In the genomic region with DNA sequence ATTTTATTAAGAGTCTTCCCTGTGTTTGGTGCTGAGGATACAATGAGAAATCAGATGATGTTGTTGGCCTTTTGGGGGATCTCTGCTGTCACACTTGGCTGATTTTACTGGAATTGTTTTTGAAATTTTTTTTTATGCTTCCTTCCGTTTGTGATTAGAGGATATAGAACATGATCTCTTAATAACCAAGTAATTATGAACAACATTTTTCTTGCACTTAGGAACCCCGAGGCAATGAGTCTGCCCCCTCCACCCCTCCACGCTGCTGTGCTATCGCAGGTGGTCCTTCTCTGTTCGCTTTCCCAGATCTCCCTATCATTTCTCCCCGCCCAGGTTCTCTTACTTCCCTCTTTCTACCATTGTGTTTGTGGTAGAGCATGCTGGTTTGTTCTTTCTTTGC, we compare ENCODE assay signal across 18 cellular contexts.
DNase-seq lines count a peak whose midpoint lies in the region; ATAC-seq and TF ChIP-seq lines count a peak whose summit lies in the region.
"Had no signal": no experiment of that assay in that cellular context is flagged by ENCODE, and none has a peak within 500 bp of the region (broad histone marks: within the 10 kb centered on the region; RNA-seq: fewer than 3 reads in every experiment).

No MANE protein-coding gene starts in this region.

- no peaks in the 10 kb centered on the region for H3K9me2 ChIP-seq in SU-DHL-6 (replicated peaks; ENCODE audit: insufficient read depth, low read length)

- no peaks in the 10 kb centered on the region for H3K79me2 ChIP-seq in SU-DHL-6 (ENCODE audit: insufficient read depth, low read length)

- no peak overlapping the region for H3K9ac ChIP-seq in SU-DHL-6 (ENCODE audit: low read length)
- H3K9ac ChIP-seq: neural progenitor cell had no signal

- H3K4me3 Mint-ChIP-seq in MCF 10A (ENCODE audit: unreplicated experiment) (no peak overlapping the region), HFFc6 (no peak overlapping the region)
- H3K4me3 Mint-ChIP-seq in naive thymus-derived CD8-positive, alpha-beta T cell: no peak overlapping the region
- H3K4me3 Mint-ChIP-seq: neural progenitor cell had no signal

- CTCF ChIA-PET in MCF 10A (lab: Yijun Ruan, JAX): interaction anchor here (1.9 to 4.8 kb wide), 2 partner anchors 19 to 38 kb away, joined by 6 to 29 read pairs; no protein-coding TSS in a partner anchor

- 0 out of 2 replicates have a peak, but pooled peaks cover 5% of the 10 kb centered on the region for H3F3A ChIP-seq in SU-DHL-6 (ENCODE audit: insufficient read depth)

- no peak overlapping the region for H2AFZ ChIP-seq in SU-DHL-6 (ENCODE audit: low read depth, low read length, severe bottlenecking)
- H2AFZ ChIP-seq: neural progenitor cell had no signal

- H3K4me1 ChIP-seq in breast epithelium: no peaks in the 10 kb centered on the region
- H3K4me1 ChIP-seq: foreskin keratinocyte, neural progenitor cell, SJCRH30 had no signal

- H3K9me3 Mint-ChIP-seq in MCF 10A (ENCODE audit: unreplicated experiment) (no peaks in the 10 kb centered on the region), HFFc6 (no peaks in the 10 kb centered on the region)
- H3K9me3 Mint-ChIP-seq in naive thymus-derived CD8-positive, alpha-beta T cell: no peaks in the 10 kb centered on the region
- H3K9me3 Mint-ChIP-seq: neural progenitor cell had no signal

- no peak for TF ChIP-seq CTCF in MCF 10A (IDR thresholded peaks at IDR 0.05; ENCODE audit: unreplicated experiment)
- no peak for TF ChIP-seq CTCF in breast epithelium (IDR thresholded peaks at IDR 0.05)
- no peak for TF ChIP-seq CTCF in HFFc6 (IDR thresholded peaks at IDR 0.05)
- TF ChIP-seq CTCF in SU-DHL-6 (IDR thresholded peaks at IDR 0.05; ENCODE audit: insufficient read depth, low read length, poor library complexity, severe bottlenecking): no peak

- intact Hi-C loops in MCF 10A (cut with micrococcal nuclease): no loop called here
- intact Hi-C loops in breast epithelium (cut with DNase I; ENCODE audit: low total_unique reads): no loop called here
- intact Hi-C loops in left colon (cut with DNase I, micrococcal nuclease): no loop called here

- H3K36me3 Mint-ChIP-seq in MCF 10A (ENCODE audit: insufficient read depth, unreplicated experiment) (peaks cover 76% of the 10 kb centered on the region), HFFc6 (ENCODE audit: low read depth) (peaks cover 54% of the 10 kb centered on the region)
- H3K36me3 Mint-ChIP-seq in naive thymus-derived CD8-positive, alpha-beta T cell: peaks cover 10 to 80% (median 20%) of the 10 kb centered on the region in 3 donors

- no peaks in the 10 kb centered on the region for H3K4me1 Mint-ChIP-seq in MCF 10A (ENCODE audit: insufficient read depth, unreplicated experiment)
- peaks cover 31% of the 10 kb centered on the region for H3K4me1 Mint-ChIP-seq in HFFc6 (ENCODE audit: low read depth)
- peaks cover 18 to 37% (median 21%) of the 10 kb centered on the region in 4 donors for H3K4me1 Mint-ChIP-seq in naive thymus-derived CD8-positive, alpha-beta T cell
- H3K4me1 Mint-ChIP-seq: neural progenitor cell had no signal

- no peak for TF ChIP-seq POLR2A in breast epithelium (IDR thresholded peaks at IDR 0.05)

- DNase-seq in MCF 10A (ENCODE audit: unreplicated experiment) (no peak), breast epithelium (ENCODE audit: low spot score in 2 of 2) (no peak), HFFc6 (no peak), left colon (no peak), HUDEP-2 (lab: John Stamatoyannopoulos, UW; ENCODE audit: unreplicated experiment in 76 of 76) (no peak)
- no peak for DNase-seq in naive thymus-derived CD8-positive, alpha-beta T cell
- DNase-seq: activated CD4-positive, CD25-positive, alpha-beta regulatory T cell; DND-41; foreskin keratinocyte; midbrain; NCI-H1092 treated with DMSO at 0.1 percent for 48 hours; NCI-H748 treated with DMSO at 0.1 percent for 48 hours; SJCRH30; testis had no signal

- BruUV-seq in MCF 10A (replicated peaks; lab: Mats Ljungman, UMichigan): no TSS peak

- no peak for ATAC-seq in naive thymus-derived CD8-positive, alpha-beta T cell
- no peak for ATAC-seq in HG03196 (IDR thresholded peaks at IDR 0.05; ENCODE audit: unreplicated experiment)
- ATAC-seq in left colon: no peak
- ATAC-seq: foreskin keratinocyte, K562 had no signal

- H3K27ac ChIP-seq in breast epithelium (no peak overlapping the region), SU-DHL-6 (ENCODE audit: low read depth, low read length) (peak overlapping the region; percentile 36)
- H3K27ac ChIP-seq: foreskin keratinocyte, neural progenitor cell, SJCRH30, testis had no signal

- H3K9me3 ChIP-seq in breast epithelium (no peaks in the 10 kb centered on the region), SU-DHL-6 (ENCODE audit: insufficient read depth, low read length) (no peaks in the 10 kb centered on the region)
- H3K9me3 ChIP-seq: SJCRH30, testis had no signal

- H3K36me3 ChIP-seq in breast epithelium (no peaks in the 10 kb centered on the region), SU-DHL-6 (ENCODE audit: low read length) (peaks cover 2% of the 10 kb centered on the region; the same call in 1 of the 2 replicates)

- H4K20me1 ChIP-seq in SU-DHL-6 (ENCODE audit: low read depth, low read length): no peaks in the 10 kb centered on the region

- H3K4me3 ChIP-seq in breast epithelium: no peak overlapping the region
- no peak overlapping the region for H3K4me3 ChIP-seq in SU-DHL-6 (ENCODE audit: insufficient read depth, low read length, poor library complexity, severe bottlenecking)
- H3K4me3 ChIP-seq: K562, neural progenitor cell, SJCRH30, testis had no signal

- no peaks in the 10 kb centered on the region for H3K27me3 ChIP-seq in breast epithelium
- no peaks in the 10 kb centered on the region for H3K27me3 ChIP-seq in SU-DHL-6 (ENCODE audit: low read length)
- H3K27me3 ChIP-seq: foreskin keratinocyte, neural progenitor cell, SJCRH30, testis had no signal

- peak overlapping the region; percentile 37 for H3K4me2 ChIP-seq in SU-DHL-6 (ENCODE audit: low read depth, low read length, poor library complexity, severe bottlenecking)
- H3K4me2 ChIP-seq: neural progenitor cell had no signal

- H3K27me3 Mint-ChIP-seq in MCF 10A (ENCODE audit: insufficient read depth, unreplicated experiment): no peaks in the 10 kb centered on the region
- H3K27me3 Mint-ChIP-seq in HFFc6 (ENCODE audit: insufficient read depth): peaks cover 2% of the 10 kb centered on the region; the same call in 1 of the 2 replicates
- no peaks in the 10 kb centered on the region for H3K27me3 Mint-ChIP-seq in naive thymus-derived CD8-positive, alpha-beta T cell

- POLR2A ChIA-PET in MCF 10A (lab: Yijun Ruan, JAX): no interaction called here
- POLR2A ChIA-PET in naive thymus-derived CD8-positive, alpha-beta T cell (lab: Charles Lee): no interaction called here

- H3K27ac Mint-ChIP-seq in MCF 10A (ENCODE audit: low read depth, unreplicated experiment): peak overlapping the region; percentile 3
- H3K27ac Mint-ChIP-seq in HFFc6: peak overlapping the region; percentile 69
- H3K27ac Mint-ChIP-seq in naive thymus-derived CD8-positive, alpha-beta T cell: peak overlapping the region in 9 of 10 donors; percentile 6 to 90 (median 44)
- H3K27ac Mint-ChIP-seq: neural progenitor cell had no signal

Comparison
In these comparisons a context has a peak if more than half of its experiments do, and no peak if none do; other contexts are left out.
1. H3K27ac Mint-ChIP-seq: peak in every context shown above with its lines; median percentile 69 in HFFc6; 44 in naive thymus-derived CD8-positive, alpha-beta T cell; 3 in MCF 10A.